Comparison of ENCODE assay signal across 21 cellular contexts in genomic region chr17:56838687-56839086, GRCh38. TPM values are rescaled to one million over a fixed set of nuclear protein-coding genes. Genes with fewer than 3 reads are reported as not detected.
DNase-seq lines count a peak whose midpoint lies in the region; ATAC-seq, FAIRE-seq and TF ChIP-seq lines count a peak whose summit lies in the region.
"Had no signal": no experiment of that assay in that cellular context is flagged by ENCODE, and none has a peak within 500 bp of the region (broad histone marks: within the 10 kb centered on the region; RNA-seq: fewer than 3 reads in every experiment).

No MANE protein-coding gene starts in this region.

- no TSS peak for BruUV-seq in GM12878 (replicated peaks; lab: Mats Ljungman, UMichigan)

- no peaks in the 10 kb centered on the region for H3K27me3 ChIP-seq in DND-41 (ENCODE audit: insufficient read depth, low read length, poor library complexity)
- H3K27me3 ChIP-seq in GM12878 (replicated peaks in 1 of 2; ENCODE audit: control insufficient read depth in 2 of 2, insufficient read depth in 2 of 2, low read length in 1 of 2): no peaks in the 10 kb centered on the region
- no peaks in the 10 kb centered on the region for H3K27me3 ChIP-seq in SK-N-SH (ENCODE audit: insufficient read depth)

- TF ChIP-seq POLR2A in GM12878 (IDR thresholded peaks at IDR 0.05; ENCODE audit: low read depth, low read length): no peak

- TF ChIP-seq EP300 in GM12878 (IDR thresholded peaks at IDR 0.05; ENCODE audit: borderline replicate concordance in 1 of 2, control insufficient read depth in 1 of 2, low read depth in 2 of 2, low read length in 2 of 2): no peak
- TF ChIP-seq EP300 in SK-N-SH (IDR thresholded peaks at IDR 0.05; ENCODE audit: borderline replicate concordance in 1 of 2, low read depth in 1 of 2, low read length in 1 of 2): no peak

- no peaks in the 10 kb centered on the region for H3K27me3 Mint-ChIP-seq in activated T-cell treated with anti-CD3 and anti-CD28 coated beads, Interleukin-2, amount 50 U/mL, for 4 hours (ENCODE audit: low read depth)
- no peaks in the 10 kb centered on the region for H3K27me3 Mint-ChIP-seq in T-helper 17 cell
- H3K27me3 Mint-ChIP-seq: CD8-positive, alpha-beta memory T cell had no signal

- no peak overlapping the region for H2AFZ ChIP-seq in DND-41 (ENCODE audit: low read depth, low read length)
- no peak overlapping the region for H2AFZ ChIP-seq in GM12878 (ENCODE audit: control insufficient read depth, low read depth, low read length)
- H2AFZ ChIP-seq in SK-N-SH (ENCODE audit: low read depth): no peak overlapping the region

- H3K27ac Mint-ChIP-seq in T-helper 17 cell: peak overlapping the region; percentile 14

- ATAC-seq in activated T-cell treated with anti-CD3 and anti-CD28 coated beads, Interleukin-2, amount 50 U/mL, for 4 hours: no peak
- ATAC-seq in DND-41 (ENCODE audit: insufficient read depth, low read depth): no peak
- ATAC-seq in T-helper 17 cell: no peak
- no peak for ATAC-seq in GM12878
- no peak for ATAC-seq in HG02973 (IDR thresholded peaks at IDR 0.05; ENCODE audit: unreplicated experiment)

- peaks cover 17% of the 10 kb centered on the region for H3K36me3 ChIP-seq in DND-41 (ENCODE audit: insufficient read depth, low read length)
- H3K36me3 ChIP-seq in GM12878 (ENCODE audit: control insufficient read depth in 2 of 2, insufficient read depth in 2 of 2, low read length in 1 of 2): peaks cover 0 to 3% of the 10 kb centered on the region in 2 experiments; a peak in 2 of 4 replicates
- H3K36me3 ChIP-seq in SK-N-SH (replicated peaks in 1 of 2; ENCODE audit: control insufficient read depth in 1 of 2, insufficient read depth in 2 of 2, low read length in 1 of 2): peaks cover 4 to 21% of the 10 kb centered on the region in 2 experiments
- H3K36me3 ChIP-seq: BE2C had no signal

- H3K9me3 ChIP-seq in DND-41 (ENCODE audit: insufficient read depth, low read length, severe bottlenecking): no peaks in the 10 kb centered on the region
- H3K9me3 ChIP-seq in T-helper 17 cell (ENCODE audit: control insufficient read depth, low read length, poor library complexity, severe bottlenecking): no peaks in the 10 kb centered on the region
- no peaks in the 10 kb centered on the region for H3K9me3 ChIP-seq in GM12878 (replicated peaks; ENCODE audit: control insufficient read depth, insufficient read depth, low read length)
- no peaks in the 10 kb centered on the region for H3K9me3 ChIP-seq in SK-N-SH

- 95% methylated on average over 3 of the region's 3 CpGs for WGBS in GM12878 (ENCODE audit: insufficient coverage, insufficient replicate concordance, low lambda C conversion rate, missing lambda C conversion rate)
- 95% methylated on average over 3 of the region's 3 CpGs for WGBS in SK-N-SH (ENCODE audit: low lambda C conversion rate)

- H4K20me1 ChIP-seq in DND-41 (ENCODE audit: insufficient read depth, low read length): no peaks in the 10 kb centered on the region
- no peaks in the 10 kb centered on the region for H4K20me1 ChIP-seq in GM12878 (ENCODE audit: control insufficient read depth, insufficient read depth)
- H4K20me1 ChIP-seq in SK-N-SH (ENCODE audit: insufficient read depth): no peaks in the 10 kb centered on the region

- CTCF ChIA-PET in GM12878 (lab: Yijun Ruan, JAX) (interaction anchor here (1.1 to 1.7 kb wide), 2 partner anchors 70 to 101 kb away, joined by 3 to 4 read pairs; no protein-coding TSS in a partner anchor), SK-N-SH (lab: Yijun Ruan, JAX) (interaction anchor here (0.8 to 5.5 kb wide), 3 partner anchors 19 to 102 kb away, joined by 3 to 32 read pairs (median 4); no protein-coding TSS in a partner anchor)

- no peaks in the 10 kb centered on the region for H3K9me2 ChIP-seq in SK-N-SH

- peak overlapping the region; percentile 6; the same call in 1 of the 2 replicates for H3K4me2 ChIP-seq in DND-41 (ENCODE audit: insufficient read depth, low read length)
- H3K4me2 ChIP-seq in GM12878 (ENCODE audit: control insufficient read depth, insufficient read depth): peak overlapping the region; percentile 48; the same call in 1 of the 2 replicates
- H3K4me2 ChIP-seq in SK-N-SH: no peak overlapping the region

- H3K4me1 ChIP-seq in DND-41 (ENCODE audit: insufficient read depth, low read length) (peaks cover 39% of the 10 kb centered on the region), GM12878 (ENCODE audit: control insufficient read depth, insufficient read depth, low read length) (peaks cover 11% of the 10 kb centered on the region), SK-N-SH (ENCODE audit: control insufficient read depth in 1 of 2, insufficient read depth in 2 of 2, low read depth in 1 of 2, low read length in 1 of 2) (peaks cover 3 to 21% of the 10 kb centered on the region in 2 experiments; a peak in 3 of 4 replicates)
- H3K4me1 ChIP-seq: BE2C had no signal

- no peaks in the 10 kb centered on the region for H3K9me3 Mint-ChIP-seq in activated T-cell treated with anti-CD3 and anti-CD28 coated beads, Interleukin-2, amount 50 U/mL, for 4 hours
- H3K9me3 Mint-ChIP-seq: CD8-positive, alpha-beta memory T cell had no signal

- POLR2A ChIA-PET in GM12878 (lab: Charles Lee): interaction anchor here (1.1 kb wide), 1 partner anchor 72 kb away, joined by 3 read pairs; no protein-coding TSS in a partner anchor
- POLR2A ChIA-PET in SK-N-SH (lab: Yijun Ruan, JAX): no interaction called here

- TF ChIP-seq CTCF in DND-41 (IDR thresholded peaks at IDR 0.05; ENCODE audit: borderline replicate concordance, extremely low read depth, low read length, poor library complexity, severe bottlenecking) (no peak), GM12878 (IDR thresholded peaks at IDR 0.05 in 2 of 3, conservative IDR thresholded peaks at IDR 0.05 in 1 of 3; ENCODE audit: control insufficient read depth in 2 of 3, extremely low read depth in 1 of 3, insufficient read depth in 1 of 3, low read depth in 3 of 3, low read length in 3 of 3) (no peak), SK-N-SH (IDR thresholded peaks at IDR 0.05) (no peak)

- H3K4me1 Mint-ChIP-seq in activated T-cell treated with anti-CD3 and anti-CD28 coated beads, Interleukin-2, amount 50 U/mL, for 4 hours (ENCODE audit: low read depth): peaks cover 43% of the 10 kb centered on the region
- peaks cover 23% of the 10 kb centered on the region for H3K4me1 Mint-ChIP-seq in T-helper 17 cell

- no peak for DNase-seq in activated T-cell treated with anti-CD3 and anti-CD28 coated beads, Interleukin-2, amount 50 U/mL, for 4 hours
- DNase-seq in activated T-cell treated with anti-CD3 and anti-CD28 coated beads for 4 hours (no peak), DND-41 (no peak), T-helper 17 cell (no peak), GM12878 (ENCODE audit: low read depth, low spot score) (no peak), SK-N-SH (no peak), SHP77 (lab: John Stamatoyannopoulos, UW) (no peak)
- DNase-seq: 8988T; BE2C; CD8-positive, alpha-beta memory T cell; DMS79 treated with DMSO at 0.1 percent for 48 hours; HCEC 1CT; NCI-H1417 treated with DMSO at 0.1 percent for 48 hours; NCI-H1930; NCI-H526 treated with DMSO at 0.1 percent for 48 hours; NK-92 treated with Interleukin-12 subunit alpha and Interleukin-12 subunit beta, amount 100 ng/mL, for 24 hours had no signal

- H3K27ac ChIP-seq in DND-41 (ENCODE audit: low read length): no peak overlapping the region
- no peak overlapping the region for H3K27ac ChIP-seq in GM12878 (ENCODE audit: control insufficient read depth, insufficient read depth)
- H3K27ac ChIP-seq in SK-N-SH (ENCODE audit: low read depth in 2 of 2, low read length in 1 of 2): no peak overlapping the region; a peak in 1 of 4 replicates
- H3K27ac ChIP-seq: RWPE1 had no signal

- peaks cover 14% of the 10 kb centered on the region for H3K36me3 Mint-ChIP-seq in activated T-cell treated with anti-CD3 and anti-CD28 coated beads, Interleukin-2, amount 50 U/mL, for 4 hours (ENCODE audit: insufficient read depth)
- H3K36me3 Mint-ChIP-seq in T-helper 17 cell (ENCODE audit: low read depth): peaks cover 3% of the 10 kb centered on the region

- peaks cover 3% of the 10 kb centered on the region for H3F3A ChIP-seq in SK-N-SH (replicated peaks; ENCODE audit: insufficient read depth)

- TF ChIP-seq RAD21 in GM12878 (IDR thresholded peaks at IDR 0.05; ENCODE audit: insufficient read depth, low read depth, low read length): no peak
- no peak for TF ChIP-seq RAD21 in SK-N-SH (IDR thresholded peaks at IDR 0.05; ENCODE audit: low read length)

- RAD21 ChIA-PET in GM12878 (lab: Charles Lee; ENCODE audit: unreplicated experiment): interaction anchor here (0.8 to 2.7 kb wide), 2 partner anchors 9 to 31 kb away, joined by 3 to 10 read pairs; no protein-coding TSS in a partner anchor

- H3K9ac ChIP-seq in DND-41 (ENCODE audit: low read depth, low read length) (no peak overlapping the region), GM12878 (ENCODE audit: control insufficient read depth, insufficient read depth, low read length) (no peak overlapping the region; the same call in 1 of the 2 replicates), SK-N-SH (no peak overlapping the region)

- SMC1A ChIA-PET in GM12878 (lab: Charles Lee; ENCODE audit: uncharacterized antibody, unreplicated experiment): interaction anchor here (0.7 to 1.1 kb wide), 2 partner anchors 73 to 1466 kb away, joined by 3 to 4 read pairs; no protein-coding TSS in a partner anchor

- in situ Hi-C loops in GM12878 (cut with MboI): no loop called here

- H3K4me3 Mint-ChIP-seq in activated T-cell treated with anti-CD3 and anti-CD28 coated beads, Interleukin-2, amount 50 U/mL, for 4 hours: peak overlapping the region; percentile 33
- no peak overlapping the region for H3K4me3 Mint-ChIP-seq in T-helper 17 cell

- H3K4me3 ChIP-seq in DND-41 (ENCODE audit: low read depth in 1 of 2, low read length in 2 of 2) (no peak overlapping the region), GM12878 (0 out of 2 replicates have a peak overlapping the region, but pooled peaks have one; percentile 5), SK-N-SH (ENCODE audit: low read depth in 2 of 2, low read length in 1 of 2) (no peak overlapping the region)

- intact Hi-C loops in GM12878 (cut with micrococcal nuclease; ENCODE audit: unreplicated experiment): loop anchor here (10.0 kb wide), 1 partner anchor 246 kb away; the partner anchor contains the start of gene AKAP1

- H3K79me2 ChIP-seq in DND-41 (ENCODE audit: insufficient read depth, low read length) (peaks cover 14% of the 10 kb centered on the region), GM12878 (ENCODE audit: control insufficient read depth, insufficient read depth, low read length) (peaks cover 54% of the 10 kb centered on the region), SK-N-SH (ENCODE audit: insufficient read depth) (peaks cover 14% of the 10 kb centered on the region; the same call in 1 of the 2 replicates)

- FAIRE-seq in GM12878 (lab: Jason Lieb, UNC): no peak
- FAIRE-seq: D721Med, G401.6, GM18507 had no signal

RNA-seq across cellular contexts. Expression of gene DGKE, which starts 4.7 kb away (rescaled TPM):
- total RNA-seq in activated T-cell treated with anti-CD3 and anti-CD28 coated beads, Interleukin-2, amount 50 U/mL, for 4 hours: 10 to 100 TPM; 30.1 to 37.4 (median 33.3) TPM
- 10 to 100 TPM; 29.1 to 38.2 TPM for total RNA-seq in T-helper 17 cell
- total RNA-seq in GM12878 (2013; cell fraction: nucleolus; rRNA removed): 66.0 and 74.0 TPM in 2 replicates
- 10.6 and 14.5 TPM in 2 replicates for total RNA-seq in GM12878 (2014; rRNA removed)
- 12.7 and 14.9 TPM in 2 replicates for total RNA-seq in GM12878 (2014; rRNA removed; fragmentation: Illumina TruSeq; extraction: Trizol)
- 14.9 and 18.0 TPM in 2 replicates for total RNA-seq in GM12878 (2021)
- 3.3 TPM for polyA plus RNA-seq in GM12878 (2011; ENCODE audit: low read depth)
- 11.7 and 18.4 TPM in 2 replicates for polyA plus RNA-seq in GM12878 (2011; rRNA removed)
- 4.0 and 6.8 TPM in 2 replicates for polyA plus RNA-seq in GM12878 (2011; cell fraction: cytosol; rRNA removed)
- polyA plus RNA-seq in GM12878 (2011; cell fraction: nucleus; rRNA removed): 29.0 and 40.0 TPM in 2 replicates
- polyA plus RNA-seq in GM12878 (2012): 5.3 and 6.1 TPM in 2 replicates
- polyA plus RNA-seq in GM12878 (2014; fragmentation: Illumina TruSeq; extraction: Trizol): 15.5 and 15.9 TPM in 2 replicates
- polyA plus RNA-seq in GM12878 (2014; fragmentation: Nextera tagmentation; extraction: Ambion mirVana): 1 to 10 TPM; 2.8 to 4.1 TPM
- polyA plus RNA-seq in GM12878 (2014; rRNA removed): 7.0 and 8.5 TPM in 2 replicates
- polyA plus RNA-seq in GM12878 (2016; fragmentation: Nextera tagmentation; extraction: Ambion mirVana): 10 to 100 TPM; 11.6 to 12.6 TPM
- polyA minus RNA-seq in GM12878 (2011; rRNA and poly(A)+ RNA removed): 9.3 and 11.3 TPM in 2 replicates
- polyA minus RNA-seq in GM12878 (2011; cell fraction: cytosol; rRNA and poly(A)+ RNA removed): 2.9 and 3.7 TPM in 2 replicates
- 20.1 and 27.9 TPM in 2 replicates for polyA minus RNA-seq in GM12878 (2011; cell fraction: nucleus; rRNA and poly(A)+ RNA removed)
- 2.4 and 2.8 TPM in 2 replicates for polyA plus RNA-seq in SK-N-SH (2012; rRNA removed)
- polyA plus RNA-seq in SK-N-SH (2012; cell fraction: cytosol; rRNA removed): 1.9 and 2.0 TPM in 2 replicates
- 13.8 and 15.7 TPM in 2 replicates for polyA plus RNA-seq in SK-N-SH (2012; cell fraction: nucleus; rRNA removed)

RNA-seq across cellular contexts. Expression of gene C17orf67, which starts 5.0 kb away (rescaled TPM):
- total RNA-seq in activated T-cell treated with anti-CD3 and anti-CD28 coated beads, Interleukin-2, amount 50 U/mL, for 4 hours: 1 to 10 TPM; 2.0 to 2.3 (median 2.2) TPM
- total RNA-seq in T-helper 17 cell: 1 to 10 TPM; 4.1 to 6.6 TPM
- total RNA-seq in GM12878 (2013; cell fraction: nucleolus; rRNA removed): 1.7 and 2.0 TPM in 2 replicates
- 1.0 and 1.8 TPM in 2 replicates for total RNA-seq in GM12878 (2014; rRNA removed)
- 0.94 and 0.97 TPM in 2 replicates for total RNA-seq in GM12878 (2014; rRNA removed; fragmentation: Illumina TruSeq; extraction: Trizol)
- total RNA-seq in GM12878 (2021): 2.6 and 3.3 TPM in 2 replicates
- 0.24 TPM for polyA plus RNA-seq in GM12878 (2011; ENCODE audit: low read depth)
- polyA plus RNA-seq in GM12878 (2011; rRNA removed): 0.42 and 0.61 TPM in 2 replicates
- 0.43 and 0.82 TPM in 2 replicates for polyA plus RNA-seq in GM12878 (2011; cell fraction: cytosol; rRNA removed)
- 1.2 and 1.4 TPM in 2 replicates for polyA plus RNA-seq in GM12878 (2011; cell fraction: nucleus; rRNA removed)
- polyA plus RNA-seq in GM12878 (2012): 1.0 and 1.1 TPM in 2 replicates
- 0.34 and 0.86 TPM in 2 replicates for polyA plus RNA-seq in GM12878 (2014; fragmentation: Illumina TruSeq; extraction: Trizol)
- under 1 TPM; 0.24 to 0.79 TPM for polyA plus RNA-seq in GM12878 (2014; fragmentation: Nextera tagmentation; extraction: Ambion mirVana)
- polyA plus RNA-seq in GM12878 (2014; rRNA removed): 1.4 and 1.9 TPM in 2 replicates
- polyA plus RNA-seq in GM12878 (2016; fragmentation: Nextera tagmentation; extraction: Ambion mirVana): 1 to 10 TPM in 1 of 2 experiments, under 1 TPM in 1; 0.84 to 2.1 TPM
- polyA minus RNA-seq in GM12878 (2011; rRNA and poly(A)+ RNA removed): 0.66 and 0.67 TPM in 2 replicates
- polyA minus RNA-seq in GM12878 (2011; cell fraction: cytosol; rRNA and poly(A)+ RNA removed): not detected in 2 replicates
- polyA minus RNA-seq in GM12878 (2011; cell fraction: nucleus; rRNA and poly(A)+ RNA removed): 0.36 and 0.67 TPM in 2 replicates
- 1.6 and 1.7 TPM in 2 replicates for polyA plus RNA-seq in SK-N-SH (2012; rRNA removed)
- polyA plus RNA-seq in SK-N-SH (2012; cell fraction: cytosol; rRNA removed): 1.6 and 1.9 TPM in 2 replicates
- polyA plus RNA-seq in SK-N-SH (2012; cell fraction: nucleus; rRNA removed): 3.7 and 5.1 TPM in 2 replicates
